Comparison of ENCODE assay signal across 2 cellular contexts in genomic region chr12:112112423-112113132, GRCh38.
TF ChIP-seq lines count a peak whose summit lies in the region.

No MANE protein-coding gene starts in this region.

TF ChIP-seq in GM23338, 12 proteins besides CTCF, POLR2A, EP300 and RAD21:
- no peak for TF ChIP-seq CREB1 (CRISPR knock-in tag; IDR thresholded peaks at IDR 0.05; ENCODE audit: low read depth)
- TF ChIP-seq ZNF462 (CRISPR knock-in tag; IDR thresholded peaks at IDR 0.05), result no peak
- TF ChIP-seq ETS1 (IDR thresholded peaks at IDR 0.05), result no peak
- no peak for TF ChIP-seq POLR2AphosphoS5 (IDR thresholded peaks at IDR 0.05; ENCODE audit: low read depth)
- TF ChIP-seq EZH2 (IDR thresholded peaks at IDR 0.05; ENCODE audit: low read depth, unreplicated experiment), result no peak
- TF ChIP-seq STAT1 (IDR thresholded peaks at IDR 0.05; ENCODE audit: unreplicated experiment), result no peak
- TF ChIP-seq ZNF331 (CRISPR knock-in tag; IDR thresholded peaks at IDR 0.05; ENCODE audit: low read depth), result no peak
- TF ChIP-seq NANOG (IDR thresholded peaks at IDR 0.05; ENCODE audit: borderline replicate concordance), result no peak
- TF ChIP-seq EZH2phosphoT487 (IDR thresholded peaks at IDR 0.05; ENCODE audit: unreplicated experiment), result no peak
- TF ChIP-seq ZNF114 (CRISPR knock-in tag; IDR thresholded peaks at IDR 0.05), result no peak
- TF ChIP-seq JUNB (IDR thresholded peaks at IDR 0.05; ENCODE audit: unreplicated experiment), result no peak
- TF ChIP-seq, protein P1, sequence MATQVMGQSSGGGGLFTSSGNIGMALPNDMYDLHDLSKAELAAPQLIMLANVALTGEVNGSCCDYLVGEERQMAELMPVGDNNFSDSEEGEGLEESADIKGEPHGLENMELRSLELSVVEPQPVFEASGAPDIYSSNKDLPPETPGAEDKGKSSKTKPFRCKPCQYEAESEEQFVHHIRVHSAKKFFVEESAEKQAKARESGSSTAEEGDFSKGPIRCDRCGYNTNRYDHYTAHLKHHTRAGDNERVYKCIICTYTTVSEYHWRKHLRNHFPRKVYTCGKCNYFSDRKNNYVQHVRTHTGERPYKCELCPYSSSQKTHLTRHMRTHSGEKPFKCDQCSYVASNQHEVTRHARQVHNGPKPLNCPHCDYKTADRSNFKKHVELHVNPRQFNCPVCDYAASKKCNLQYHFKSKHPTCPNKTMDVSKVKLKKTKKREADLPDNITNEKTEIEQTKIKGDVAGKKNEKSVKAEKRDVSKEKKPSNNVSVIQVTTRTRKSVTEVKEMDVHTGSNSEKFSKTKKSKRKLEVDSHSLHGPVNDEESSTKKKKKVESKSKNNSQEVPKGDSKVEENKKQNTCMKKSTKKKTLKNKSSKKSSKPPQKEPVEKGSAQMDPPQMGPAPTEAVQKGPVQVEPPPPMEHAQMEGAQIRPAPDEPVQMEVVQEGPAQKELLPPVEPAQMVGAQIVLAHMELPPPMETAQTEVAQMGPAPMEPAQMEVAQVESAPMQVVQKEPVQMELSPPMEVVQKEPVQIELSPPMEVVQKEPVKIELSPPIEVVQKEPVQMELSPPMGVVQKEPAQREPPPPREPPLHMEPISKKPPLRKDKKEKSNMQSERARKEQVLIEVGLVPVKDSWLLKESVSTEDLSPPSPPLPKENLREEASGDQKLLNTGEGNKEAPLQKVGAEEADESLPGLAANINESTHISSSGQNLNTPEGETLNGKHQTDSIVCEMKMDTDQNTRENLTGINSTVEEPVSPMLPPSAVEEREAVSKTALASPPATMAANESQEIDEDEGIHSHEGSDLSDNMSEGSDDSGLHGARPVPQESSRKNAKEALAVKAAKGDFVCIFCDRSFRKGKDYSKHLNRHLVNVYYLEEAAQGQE (IDR thresholded peaks at IDR 0.05; ENCODE audit: unreplicated experiment), result no peak

TF ChIP-seq in IMR-90, 13 proteins besides CTCF, POLR2A, EP300 and RAD21:
- TF ChIP-seq NFE2L2 (IDR thresholded peaks at IDR 0.05; ENCODE audit: low read depth, low read length), result no peak
- TF ChIP-seq, protein P2, sequence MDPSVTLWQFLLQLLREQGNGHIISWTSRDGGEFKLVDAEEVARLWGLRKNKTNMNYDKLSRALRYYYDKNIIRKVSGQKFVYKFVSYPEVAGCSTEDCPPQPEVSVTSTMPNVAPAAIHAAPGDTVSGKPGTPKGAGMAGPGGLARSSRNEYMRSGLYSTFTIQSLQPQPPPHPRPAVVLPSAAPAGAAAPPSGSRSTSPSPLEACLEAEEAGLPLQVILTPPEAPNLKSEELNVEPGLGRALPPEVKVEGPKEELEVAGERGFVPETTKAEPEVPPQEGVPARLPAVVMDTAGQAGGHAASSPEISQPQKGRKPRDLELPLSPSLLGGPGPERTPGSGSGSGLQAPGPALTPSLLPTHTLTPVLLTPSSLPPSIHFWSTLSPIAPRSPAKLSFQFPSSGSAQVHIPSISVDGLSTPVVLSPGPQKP (IDR thresholded peaks at IDR 0.05; ENCODE audit: borderline replicate concordance, low read depth, low read length), result no peak
- TF ChIP-seq RCOR1 (IDR thresholded peaks at IDR 0.05; ENCODE audit: insufficient replicate concordance, low read length), result no peak
- TF ChIP-seq, protein P3, sequence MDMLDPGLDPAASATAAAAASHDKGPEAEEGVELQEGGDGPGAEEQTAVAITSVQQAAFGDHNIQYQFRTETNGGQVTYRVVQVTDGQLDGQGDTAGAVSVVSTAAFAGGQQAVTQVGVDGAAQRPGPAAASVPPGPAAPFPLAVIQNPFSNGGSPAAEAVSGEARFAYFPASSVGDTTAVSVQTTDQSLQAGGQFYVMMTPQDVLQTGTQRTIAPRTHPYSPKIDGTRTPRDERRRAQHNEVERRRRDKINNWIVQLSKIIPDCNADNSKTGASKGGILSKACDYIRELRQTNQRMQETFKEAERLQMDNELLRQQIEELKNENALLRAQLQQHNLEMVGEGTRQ (IDR thresholded peaks at IDR 0.05; ENCODE audit: low read depth, low read length), result no peak
- no peak for TF ChIP-seq MXI1 (IDR thresholded peaks at IDR 0.05; ENCODE audit: borderline replicate concordance, low read depth, low read length)
- TF ChIP-seq RFX5 (IDR thresholded peaks at IDR 0.05; ENCODE audit: low read depth, low read length), result no peak
- no peak for TF ChIP-seq CEBPB (IDR thresholded peaks at IDR 0.05; ENCODE audit: low read depth, low read length)
- TF ChIP-seq MAFK (IDR thresholded peaks at IDR 0.05; ENCODE audit: low read depth, low read length), result no peak
- TF ChIP-seq FOS (IDR thresholded peaks at IDR 0.05; ENCODE audit: low read depth, low read length), result no peak
- TF ChIP-seq SMC3 (IDR thresholded peaks at IDR 0.05; ENCODE audit: low read depth, low read length), result no peak
- no peak for TF ChIP-seq MAZ (IDR thresholded peaks at IDR 0.05; ENCODE audit: borderline replicate concordance, low read depth, low read length)
- TF ChIP-seq BHLHE40 (IDR thresholded peaks at IDR 0.05; ENCODE audit: low read depth, low read length), result no peak
- TF ChIP-seq CHD1 (IDR thresholded peaks at IDR 0.05; ENCODE audit: low read depth, low read length), result no peak
